1 cellular context compared by ENCODE assay signal in genomic region chr12:100356646-100357223, GRCh38.
TF ChIP-seq lines count a peak whose summit lies in the region.

Gene SLC17A8 (plus strand): TSS chr12:100357074. CDS start chr12:100357392, 318 bp downstream.

TF ChIP-seq in HepG2, 621 proteins besides CTCF, POLR2A, EP300 and RAD21 (continued from another document):
- TF ChIP-seq KIAA2018 (CRISPR knock-in tag; IDR thresholded peaks at IDR 0.05; ENCODE audit: borderline replicate concordance) (no peak), ZFYVE20 (CRISPR knock-in tag; IDR thresholded peaks at IDR 0.05; ENCODE audit: borderline replicate concordance, low read depth) (no peak), ZFX (CRISPR knock-in tag; IDR thresholded peaks at IDR 0.05; ENCODE audit: low read depth) (no peak), ELF3 (CRISPR knock-in tag; IDR thresholded peaks at IDR 0.05) (no peak), ZNF891 (CRISPR knock-in tag; IDR thresholded peaks at IDR 0.05) (no peak), IRF9 (CRISPR knock-in tag; IDR thresholded peaks at IDR 0.05; ENCODE audit: borderline replicate concordance) (no peak), KLF9 (CRISPR knock-in tag; IDR thresholded peaks at IDR 0.05; ENCODE audit: low read depth) (no peak)
